ENCODE assay signal across 8 cellular contexts in genomic region chr10:3068968-3069737, GRCh38. TPM values are rescaled to one million over a fixed set of nuclear protein-coding genes. Genes with fewer than 3 reads are reported as not detected.
DNase-seq lines count a peak whose midpoint lies in the region; ATAC-seq and TF ChIP-seq lines count a peak whose summit lies in the region.

No MANE protein-coding gene starts in this region.

- H2AFZ ChIP-seq in HCT116 (ENCODE audit: low read depth, low read length, poor library complexity, severe bottlenecking) = no peak overlapping the region
- peak overlapping the region; percentile 87 for H2AFZ ChIP-seq in OCI-LY7 (ENCODE audit: low read length)

- H3K4me1 ChIP-seq in HCT116 (ENCODE audit: control insufficient read depth in 1 of 2, insufficient read depth in 2 of 2, low read length in 2 of 2) (peaks cover 30 to 59% of the 10 kb centered on the region in 2 experiments), OCI-LY7 (ENCODE audit: insufficient read depth, low read length, poor library complexity, severe bottlenecking) (peaks cover 20% of the 10 kb centered on the region), body of pancreas (peaks cover 26% of the 10 kb centered on the region)

- H3K27ac ChIP-seq in HCT116 (ENCODE audit: low read depth, low read length) = peak overlapping the region; percentile 89
- peak overlapping the region; percentile 75 for H3K27ac ChIP-seq in OCI-LY7 (ENCODE audit: low read depth, low read length, poor library complexity, severe bottlenecking)
- peak overlapping the region in 3 of 4 donors; percentile 63 to 79 (median 74) for H3K27ac ChIP-seq in body of pancreas

- peak overlapping the region; percentile 99 for H3K9ac ChIP-seq in HCT116 (ENCODE audit: low read length)

- no peaks in the 10 kb centered on the region for H3K27me3 ChIP-seq in HCT116 (ENCODE audit: insufficient read depth, low read length)
- H3K27me3 ChIP-seq in body of pancreas = peaks cover 0 to 12% of the 10 kb centered on the region in 2 donors

- peak; percentile 26 for ATAC-seq in HCT116
- peak; percentile 1 for ATAC-seq in body of pancreas
- peak; percentile 44 for ATAC-seq in stimulated activated effector memory CD8-positive, alpha-beta T cell treated with anti-CD3 and anti-CD28 coated beads, Interleukin-12 subunit alpha, Interleukin-12 subunit beta, amount 100 ng/mL, for 72 hours

- no TSS peak for BruUV-seq in HCT116 (replicated peaks; lab: Mats Ljungman, UMichigan)
- BruUV-seq in OCI-LY7 (replicated peaks; lab: Mats Ljungman, UMichigan) = no TSS peak

- 11 to 33% methylated on average over 17 to 57 of the region's 57 CpGs for WGBS in body of pancreas, 2 donors

- H3K4me3 Mint-ChIP-seq in stimulated activated effector memory CD8-positive, alpha-beta T cell treated with anti-CD3 and anti-CD28 coated beads, Interleukin-12 subunit alpha, Interleukin-12 subunit beta, amount 100 ng/mL, for 72 hours = peak overlapping the region; percentile 83

- CTCF ChIA-PET in HCT116 (lab: Charles Lee) (interaction anchor here (1.0 kb wide), 1 partner anchor 22 kb away, joined by 3 read pairs; no protein-coding TSS in a partner anchor), OCI-LY7 (lab: Charles Lee; ENCODE audit: unreplicated experiment) (no interaction called here)

- intact Hi-C loops in HCT116 (cut with micrococcal nuclease) (no loop called here), OCI-LY7 (cut with micrococcal nuclease; ENCODE audit: unreplicated experiment) (loop anchor here (2.0 kb wide), 1 partner anchor 104 kb away; the partner anchor contains the start of gene PITRM1), body of pancreas (cut with DNase I) (no loop called here), posterior vena cava (cut with DNase I) (no loop called here)

- DNase-seq in NCI-H748 (lab: John Stamatoyannopoulos, UW; ENCODE audit: unreplicated experiment) (peak; percentile 13), NCI-H748 treated with DMSO at 0.1 percent for 48 hours (lab: John Stamatoyannopoulos, UW) (no peak), HCT116 (ENCODE audit: low read depth, low spot score) (no peak), OCI-LY7 (ENCODE audit: low spot score) (peak; percentile 55), body of pancreas (no peak), kidney tubule cell (ENCODE audit: low spot score) (peak; percentile 36), posterior vena cava (ENCODE audit: low spot score) (no peak)
- DNase-seq in stimulated activated effector memory CD8-positive, alpha-beta T cell treated with anti-CD3 and anti-CD28 coated beads, Interleukin-12 subunit alpha, Interleukin-12 subunit beta, amount 100 ng/mL, for 72 hours (ENCODE audit: low spot score in 2 of 2) = peak in 1 of 2 donors; percentile 28

- POLR2A ChIA-PET in HCT116 (lab: Charles Lee) = no interaction called here
- POLR2A ChIA-PET in OCI-LY7 (lab: Charles Lee) = interaction anchor here (1.5 kb wide), 1 partner anchor 10 kb away, joined by 4 read pairs; no protein-coding TSS in a partner anchor

- no peak for TF ChIP-seq POLR2A in HCT116 (IDR thresholded peaks at IDR 0.05; ENCODE audit: borderline replicate concordance, extremely low read depth, insufficient read depth, insufficient read length)
- no peak for TF ChIP-seq POLR2A in body of pancreas (IDR thresholded peaks at IDR 0.05)

- H3K9me3 Mint-ChIP-seq in stimulated activated effector memory CD8-positive, alpha-beta T cell treated with anti-CD3 and anti-CD28 coated beads, Interleukin-12 subunit alpha, Interleukin-12 subunit beta, amount 100 ng/mL, for 72 hours = peaks cover 3% of the 10 kb centered on the region

- H4K20me1 ChIP-seq in HCT116 (ENCODE audit: insufficient read depth) = peaks cover 12% of the 10 kb centered on the region; the same call in 1 of the 2 replicates
- H4K20me1 ChIP-seq in OCI-LY7 (ENCODE audit: insufficient read depth, low read length) = peaks cover 44% of the 10 kb centered on the region

- H3K36me3 Mint-ChIP-seq in stimulated activated effector memory CD8-positive, alpha-beta T cell treated with anti-CD3 and anti-CD28 coated beads, Interleukin-12 subunit alpha, Interleukin-12 subunit beta, amount 100 ng/mL, for 72 hours = peaks cover 63% of the 10 kb centered on the region

- H3K27ac Mint-ChIP-seq in stimulated activated effector memory CD8-positive, alpha-beta T cell treated with anti-CD3 and anti-CD28 coated beads, Interleukin-12 subunit alpha, Interleukin-12 subunit beta, amount 100 ng/mL, for 72 hours = peak overlapping the region; percentile 93

- TF ChIP-seq RAD21 in HCT116 (IDR thresholded peaks at IDR 0.05; ENCODE audit: low read depth) = no peak

- H3K4me2 ChIP-seq in HCT116 (ENCODE audit: low read length) = peak overlapping the region; percentile 87
- peak overlapping the region; percentile 84 for H3K4me2 ChIP-seq in OCI-LY7 (ENCODE audit: low read length)

- RAD21 ChIA-PET in HCT116 (lab: Charles Lee; ENCODE audit: low non-redundant PET in 1 of 2, low total read pairs in 2 of 2, uncharacterized antibody in 2 of 2, unreplicated experiment in 2 of 2) = interaction anchor here in 1 of 2 experiments (0.7 kb wide), 1 partner anchor 27 kb away, joined by 3 read pairs; no protein-coding TSS in a partner anchor

- H3K79me2 ChIP-seq in HCT116 (ENCODE audit: insufficient read depth, low read length) = peaks cover 68% of the 10 kb centered on the region
- peaks cover 67% of the 10 kb centered on the region for H3K79me2 ChIP-seq in OCI-LY7 (ENCODE audit: insufficient read depth, low read depth, low read length)

- no peak for TF ChIP-seq CTCF in HCT116 (IDR thresholded peaks at IDR 0.05 in 2 of 3, conservative IDR thresholded peaks at IDR 0.05 in 1 of 3; ENCODE audit: borderline replicate concordance in 1 of 3, insufficient read depth in 1 of 3, low read depth in 2 of 3, low read length in 2 of 3)
- peak; percentile 51; the same call in 1 of the 2 replicates for TF ChIP-seq CTCF in OCI-LY7 (conservative IDR thresholded peaks at IDR 0.05; ENCODE audit: low read length)
- no peak for TF ChIP-seq CTCF in body of pancreas (IDR thresholded peaks at IDR 0.05)

- H3K9me3 ChIP-seq in HCT116 (ENCODE audit: control insufficient read depth in 1 of 2, insufficient read depth in 1 of 2, low read depth in 1 of 2, low read length in 2 of 2) = no peaks in the 10 kb centered on the region
- no peaks in the 10 kb centered on the region for H3K9me3 ChIP-seq in OCI-LY7 (ENCODE audit: low read length)
- no peaks in the 10 kb centered on the region for H3K9me3 ChIP-seq in body of pancreas

- no peaks in the 10 kb centered on the region for H3K9me2 ChIP-seq in HCT116 (ENCODE audit: insufficient read depth)
- H3K9me2 ChIP-seq in OCI-LY7 (ENCODE audit: insufficient read depth, low read length) = no peaks in the 10 kb centered on the region

- peak overlapping the region; percentile 87 to 98 for H3K4me3 ChIP-seq in HCT116 (replicated peaks in 1 of 2; ENCODE audit: low read depth in 1 of 2, low read length in 2 of 2)
- peak overlapping the region; percentile 97 for H3K4me3 ChIP-seq in OCI-LY7 (ENCODE audit: low read depth, low read length, poor library complexity, severe bottlenecking)
- H3K4me3 ChIP-seq in body of pancreas = peak overlapping the region; percentile 5 to 52

- peaks cover 9 to 28% of the 10 kb centered on the region in 2 experiments for H3K36me3 ChIP-seq in HCT116 (ENCODE audit: control insufficient read depth in 1 of 2, insufficient read depth in 2 of 2, low read length in 2 of 2)
- H3K36me3 ChIP-seq in OCI-LY7 (ENCODE audit: insufficient read depth, low read length) = peaks cover 55% of the 10 kb centered on the region
- H3K36me3 ChIP-seq in body of pancreas (replicated peaks in 1 of 2; ENCODE audit: insufficient read depth in 1 of 2, low read depth in 2 of 2) = no peaks in the 10 kb centered on the region

- peaks cover 48% of the 10 kb centered on the region for H3K4me1 Mint-ChIP-seq in stimulated activated effector memory CD8-positive, alpha-beta T cell treated with anti-CD3 and anti-CD28 coated beads, Interleukin-12 subunit alpha, Interleukin-12 subunit beta, amount 100 ng/mL, for 72 hours

TF ChIP-seq in HCT116, 20 proteins besides CTCF, POLR2A, EP300 and RAD21:
- TF ChIP-seq MAX (IDR thresholded peaks at IDR 0.05) (no peak), ZFX (IDR thresholded peaks at IDR 0.05) (0 out of 2 replicates have a peak, but pooled peaks have one; percentile 29), YY1 (IDR thresholded peaks at IDR 0.05; ENCODE audit: extremely low read depth, insufficient replicate concordance, low read depth, low read length) (no peak), JUND (IDR thresholded peaks at IDR 0.05) (no peak)
TF ChIP-seq in HCT116: peak in this region for 1.

RNA-seq across cellular contexts. Expression of gene PFKP, which starts 1.8 kb away (rescaled TPM):
- total RNA-seq in HCT116 (2021; ENCODE audit: unreplicated experiment) (237 TPM), OCI-LY7 (2022) (116 and 154 TPM in 2 replicates), body of pancreas (10 to 100 TPM; 17.4 to 39.6 TPM), posterior vena cava (100 to 1,000 TPM; 109 to 216 TPM)
- 383 and 385 TPM in 2 replicates for polyA plus RNA-seq in HCT116 (2012)
- 82.2 and 85.4 TPM in 2 replicates for total RNA-seq in OCI-LY7 (2014; rRNA removed; shearing (Covaris generic))

Comparison
In these comparisons a context has a peak if more than half of its experiments do, and no peak if none do; other contexts are left out.
1. DNase-seq: peak in NCI-H748 (single experiment), OCI-LY7 (single experiment) and kidney tubule cell (single experiment); none in NCI-H748 treated with DMSO at 0.1 percent for 48 hours (single experiment), HCT116 (single experiment), body of pancreas (0 of 4) and posterior vena cava (single experiment).
2. H3K4me3 ChIP-seq: peak in every context shown above with its lines; median percentile 97 in OCI-LY7; 92 in HCT116; 28 in body of pancreas.
3. Peak in every context shown above with its lines, with median percentiles within 50 percentile points of each other: ATAC-seq and H3K27ac ChIP-seq.